ENCODE assay signal across 17 cellular contexts in the genomic region with DNA sequence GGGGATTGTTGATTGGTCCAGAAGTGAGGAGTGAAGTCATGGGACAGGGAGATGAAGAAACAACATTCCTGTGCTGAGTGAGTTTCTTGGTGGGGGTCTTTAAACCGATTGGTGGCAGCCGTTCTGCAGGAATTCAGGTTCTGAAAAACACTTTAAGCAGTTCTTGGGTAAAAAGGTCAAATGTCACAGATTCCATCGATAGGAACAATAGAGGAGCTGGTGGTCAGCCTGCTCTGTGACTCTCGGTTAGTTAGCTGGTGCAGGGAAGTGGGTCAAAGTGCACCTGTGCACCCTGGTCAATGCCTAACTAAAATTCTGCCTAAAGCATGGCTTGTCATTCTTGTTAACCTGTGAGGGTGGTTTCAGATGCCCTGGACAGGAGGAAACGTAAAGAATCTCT.
"Had no signal": no experiment of that assay in that cellular context is flagged by ENCODE, and none has a peak within 500 bp of the region (broad histone marks: within the 10 kb centered on the region; RNA-seq: fewer than 3 reads in every experiment).

No MANE protein-coding gene starts in this region.

- H3K27me3 ChIP-seq: left lung, right atrium auricular region, suprapubic skin had no signal

- H3K4me2 ChIP-seq: smooth muscle cell had no signal

- H3K9ac ChIP-seq: parathyroid adenoma had no signal

- ATAC-seq: left lung; natural killer cell; sciatic nerve; stimulated activated naive CD8-positive, alpha-beta T cell treated with anti-CD3 and anti-CD28 coated beads, Interleukin-15, amount 100 ng/mL, for 72 hours had no signal

- H3K27ac ChIP-seq: left lung, parathyroid adenoma, right atrium auricular region, suprapubic skin had no signal

- H3K4me1 Mint-ChIP-seq: natural killer cell; stimulated activated naive CD8-positive, alpha-beta T cell treated with anti-CD3 and anti-CD28 coated beads, Interleukin-15, amount 100 ng/mL, for 72 hours had no signal

- H3K4me1 ChIP-seq: left lung, right atrium auricular region, suprapubic skin had no signal

- H3K9me3 Mint-ChIP-seq: natural killer cell; stimulated activated naive CD8-positive, alpha-beta T cell treated with anti-CD3 and anti-CD28 coated beads, Interleukin-15, amount 100 ng/mL, for 72 hours; type B pancreatic cell had no signal

- DNase-seq: cortex of kidney; hypothalamus; left lung; natural killer cell; stimulated activated CD4-positive, alpha-beta T cell treated with anti-CD3 and anti-CD28 coated beads, Interleukin-12 subunit alpha, Interleukin-12 subunit beta, amount 100 ng/mL, for 4 hours; stimulated activated CD4-positive, alpha-beta T cell treated with anti-CD3 and anti-CD28 coated beads, Interleukin-1b, Interleukin-23, amount 100 ng/mL, for 48 hours; stimulated activated CD4-positive, alpha-beta T cell treated with anti-CD3 and anti-CD28 coated beads, Interleukin-4, amount 100 ng/mL, for 1 hour; stimulated activated CD8-positive, alpha-beta memory T cell treated with anti-CD3 and anti-CD28 coated beads, Interleukin-4, amount 100 ng/mL, for 48 hours; stimulated activated naive CD4-positive, alpha-beta T cell; stimulated activated naive CD8-positive, alpha-beta T cell treated with anti-CD3 and anti-CD28 coated beads, Interleukin-15, amount 100 ng/mL, for 72 hours had no signal

- H3K36me3 Mint-ChIP-seq: natural killer cell, type B pancreatic cell had no signal

- H3K79me2 ChIP-seq: parathyroid adenoma had no signal

- H3K27ac Mint-ChIP-seq: natural killer cell; progenitor cell of endocrine pancreas; stimulated activated naive CD8-positive, alpha-beta T cell treated with anti-CD3 and anti-CD28 coated beads, Interleukin-15, amount 100 ng/mL, for 72 hours; type B pancreatic cell had no signal

- H3K9me3 ChIP-seq: left lung, right atrium auricular region, suprapubic skin had no signal

- H3K36me3 ChIP-seq: left lung, right atrium auricular region, suprapubic skin had no signal

- H3K4me3 Mint-ChIP-seq: natural killer cell; stimulated activated naive CD8-positive, alpha-beta T cell treated with anti-CD3 and anti-CD28 coated beads, Interleukin-15, amount 100 ng/mL, for 72 hours; type B pancreatic cell had no signal

- H3K4me3 ChIP-seq: left lung, right atrium auricular region, smooth muscle cell, suprapubic skin had no signal

- H2AFZ ChIP-seq: parathyroid adenoma had no signal
